31 cellular contexts compared by ENCODE assay signal in genomic region chr10:64576497-64576896, GRCh38.
"Had no signal": no experiment of that assay in that cellular context is flagged by ENCODE, and none has a peak within 500 bp of the region (broad histone marks: within the 10 kb centered on the region; RNA-seq: fewer than 3 reads in every experiment).

No MANE protein-coding gene starts in this region.

- H2AFZ ChIP-seq: PC-9 had no signal

- H3K4me1 ChIP-seq: SJSA1 had no signal

- DNase-seq: Karpas-422, MM.1S, NCI-H1092, NCI-H1105, NCI-H1417, NCI-H1436, NCI-H146, NCI-H1694, NCI-H187, NCI-H1930, NCI-H2029 treated with DMSO at 0.1 percent for 48 hours, NCI-H2081 treated with DMSO at 0.1 percent for 48 hours, NCI-H2107, NCI-H2171, NCI-H226, NCI-H446 treated with DMSO at 0.1 percent for 48 hours, NCI-H510A, NCI-H524, NCI-H526, NCI-H69, NCI-H748 treated with DMSO at 0.1 percent for 48 hours, NCI-H82, PC-9, Right ventricle myocardium superior, SHP77 treated with DMSO at 0.1 percent for 48 hours, SK-N-SH, SW 1271 had no signal

- H3K27ac ChIP-seq: KMS-11, PC-9, RWPE1, SJSA1 had no signal

- H3K27me3 ChIP-seq: SJSA1 had no signal

- H3K4me3 ChIP-seq: PC-9, SJSA1 had no signal

- H3K9ac ChIP-seq: KMS-11, SK-N-SH had no signal

- H3K9me3 ChIP-seq: SJSA1, SK-N-SH had no signal

- H3K36me3 ChIP-seq: SJSA1 had no signal

- ATAC-seq: Panc1 had no signal

- H3K4me2 ChIP-seq: KMS-11, PC-9, SK-N-SH had no signal
